Comparison of ENCODE assay signal across 11 cellular contexts in genomic region chr1:34787461-34788420, GRCh38. TPM values are rescaled to one million over a fixed set of nuclear protein-coding genes. Genes with fewer than 3 reads are reported as not detected.
DNase-seq lines count a peak whose midpoint lies in the region; ATAC-seq and TF ChIP-seq lines count a peak whose summit lies in the region.
"Had no signal": no experiment of that assay in that cellular context is flagged by ENCODE, and none has a peak within 500 bp of the region (broad histone marks: within the 10 kb centered on the region; RNA-seq: fewer than 3 reads in every experiment).

No MANE protein-coding gene starts in this region.

- peak; percentile 71 for DNase-seq in HFFc6
- DNase-seq in UCSD-AML1 (lab: John Stamatoyannopoulos, UW; ENCODE audit: unreplicated experiment), result peak; percentile 56
- peak; percentile 35 for DNase-seq in iris pigment epithelial cell (ENCODE audit: low read depth)
- no peak for DNase-seq in activated T-cell treated with anti-CD3 and anti-CD28 coated beads, Interleukin-2, amount 50 U/mL, for 1 hour

- no peaks in the 10 kb centered on the region for H3K36me3 ChIP-seq in DOHH2 (ENCODE audit: control insufficient read depth, low read length)

- H3K4me3 Mint-ChIP-seq in HFFc6, result peak overlapping the region; percentile 37
- H3K4me3 Mint-ChIP-seq: brain had no signal

- H3K4me1 ChIP-seq in DOHH2 (ENCODE audit: control insufficient read depth, low read length), result no peaks in the 10 kb centered on the region

- H3K4me3 ChIP-seq in DOHH2 (ENCODE audit: low read length), result no peak overlapping the region

- no peaks in the 10 kb centered on the region for H4K20me1 ChIP-seq in DOHH2 (ENCODE audit: control insufficient read depth, insufficient read depth, low read depth, low read length)

- H3K9me3 ChIP-seq in DOHH2 (ENCODE audit: control insufficient read depth, insufficient read depth, low read length), result no peaks in the 10 kb centered on the region

- no peak for ATAC-seq in HG02884 (IDR thresholded peaks at IDR 0.05; ENCODE audit: unreplicated experiment)
- ATAC-seq in HG03280 (IDR thresholded peaks at IDR 0.05; ENCODE audit: unreplicated experiment), result no peak
- no peak for ATAC-seq in GM18520 (IDR thresholded peaks at IDR 0.05; ENCODE audit: unreplicated experiment)

- peaks cover 39% of the 10 kb centered on the region for H3K4me1 Mint-ChIP-seq in HFFc6 (ENCODE audit: low read depth)

- H3K27me3 ChIP-seq in DOHH2 (ENCODE audit: control insufficient read depth, low read length), result peaks cover 15% of the 10 kb centered on the region; the same call in 1 of the 2 replicates

- H3K27me3 Mint-ChIP-seq in HFFc6 (ENCODE audit: insufficient read depth), result peaks cover 18% of the 10 kb centered on the region

- peaks cover 14% of the 10 kb centered on the region for H3K36me3 Mint-ChIP-seq in HFFc6 (ENCODE audit: low read depth)
- H3K36me3 Mint-ChIP-seq: brain had no signal

- no peak overlapping the region for H3K27ac Mint-ChIP-seq in HFFc6

- no peaks in the 10 kb centered on the region for H3F3A ChIP-seq in DOHH2 (ENCODE audit: control insufficient read depth, insufficient read depth)

- H3K9me3 Mint-ChIP-seq in HFFc6, result peaks cover 16% of the 10 kb centered on the region
- H3K9me3 Mint-ChIP-seq: brain had no signal

- H3K9me2 ChIP-seq in DOHH2 (replicated peaks; ENCODE audit: control insufficient read depth, low read length), result no peaks in the 10 kb centered on the region

- H3K79me2 ChIP-seq in DOHH2 (ENCODE audit: control insufficient read depth, low read length), result no peaks in the 10 kb centered on the region

- no peak overlapping the region for H3K27ac ChIP-seq in DOHH2 (ENCODE audit: low read depth, low read length)

- H3K4me2 ChIP-seq in DOHH2 (ENCODE audit: low read length), result no peak overlapping the region

- TF ChIP-seq CTCF in DOHH2 (IDR thresholded peaks at IDR 0.05; ENCODE audit: low read depth, low read length, poor library complexity, severe bottlenecking) (peak; percentile 62), HFFc6 (IDR thresholded peaks at IDR 0.05) (peak; percentile 72)

RNA-seq across cellular contexts. Expression of gene GJA4, which starts 5.1 kb away (rescaled TPM):
- total RNA-seq in HFFc6 (2021; fragmentation: NEBNext Ultra II Directional; extraction: Animal tissue kit (Norgen Biotek cat#: 25700)), result not detected

RNA-seq across cellular contexts. Expression of gene GJB3, which starts 6.7 kb away (rescaled TPM):
- under 1 TPM in 2 of 6 experiments, not detected in 4; 0.12 to 0.14 TPM for total RNA-seq in HFFc6 (2021; fragmentation: NEBNext Ultra II Directional; extraction: Animal tissue kit (Norgen Biotek cat#: 25700))
- total RNA-seq: mesenteric fat pad; T-helper 1 cell treated with Interleukin-12 subunit alpha and Interleukin-12 subunit beta and Interleukin-4 antibody, amounts not matched to agents 30 ng/mL and 1 ng/mL, for 36 hours had no signal

RNA-seq across cellular contexts. Expression of gene GJB4, which starts 28.2 kb away (rescaled TPM):
- total RNA-seq in HFFc6 (2021; fragmentation: NEBNext Ultra II Directional; extraction: Animal tissue kit (Norgen Biotek cat#: 25700)), result not detected
- total RNA-seq: mesenteric fat pad; T-helper 1 cell treated with Interleukin-12 subunit alpha and Interleukin-12 subunit beta and Interleukin-4 antibody, amounts not matched to agents 30 ng/mL and 1 ng/mL, for 36 hours had no signal

RNA-seq across cellular contexts. Expression of gene GJB5, which starts 32.9 kb away (rescaled TPM):
- under 1 TPM in 4 of 6 experiments, not detected in 2; 0.59 to 0.77 (median 0.69) TPM for total RNA-seq in HFFc6 (2021; fragmentation: NEBNext Ultra II Directional; extraction: Animal tissue kit (Norgen Biotek cat#: 25700))
- total RNA-seq: mesenteric fat pad; T-helper 1 cell treated with Interleukin-12 subunit alpha and Interleukin-12 subunit beta and Interleukin-4 antibody, amounts not matched to agents 30 ng/mL and 1 ng/mL, for 36 hours had no signal
